In genomic region chr9:125240649-125240999, GRCh38 we compare ENCODE assay signal across 8 cellular contexts. TPM values are rescaled to one million over a fixed set of nuclear protein-coding genes. Genes with fewer than 3 reads are reported as not detected.
DNase-seq lines count a peak whose midpoint lies in the region; ATAC-seq and TF ChIP-seq lines count a peak whose summit lies in the region.

No MANE protein-coding gene starts in this region.

- TF ChIP-seq POLR2A in testis (IDR thresholded peaks at IDR 0.05) = no peak

- intact Hi-C loops in mucosa of descending colon (cut with DNase I, micrococcal nuclease) = no loop called here
- intact Hi-C loops in testis (cut with DNase I; ENCODE audit: low total_unique reads) = loop anchor here (10.0 kb wide), 1 partner anchor 376 kb away; the partner anchor contains the start of genes ARPC5L and RPL35

- H3K9ac ChIP-seq in duodenal mucosa (ENCODE audit: low read depth in 1 of 2, low read length in 2 of 2) = peak overlapping the region; percentile 93 to 98

- WGBS in testis, 2 donors = 0 to 1% methylated on average over 20 to 33 of the region's 33 CpGs

- H3K27me3 ChIP-seq in duodenal mucosa (ENCODE audit: control insufficient read depth in 1 of 2, insufficient read depth in 2 of 2, low read length in 2 of 2) (no peaks in the 10 kb centered on the region), testis (no peaks in the 10 kb centered on the region)

- ATAC-seq in HG02840 (IDR thresholded peaks at IDR 0.05; ENCODE audit: low FRiP score, unreplicated experiment) (peak; percentile 11), SK-N-SH treated with all-trans-retinoic acid at 6 μM for 48 hours (peak; percentile 5), mucosa of descending colon (peak; percentile 27), GM21786 (IDR thresholded peaks at IDR 0.05; ENCODE audit: unreplicated experiment) (no peak)

- H3K36me3 ChIP-seq in duodenal mucosa (ENCODE audit: control insufficient read depth in 1 of 2, insufficient read depth in 2 of 2, low read length in 2 of 2) (peaks cover 26 to 37% of the 10 kb centered on the region in 2 donors), mucosa of descending colon (ENCODE audit: low read depth) (peaks cover 12% of the 10 kb centered on the region), testis (ENCODE audit: low read depth, missing control alignments) (peaks cover 3% of the 10 kb centered on the region)

- H3K27ac ChIP-seq in duodenal mucosa (ENCODE audit: low read depth, low read length) = peak overlapping the region; percentile 95
- peak overlapping the region; percentile 60 to 87 for H3K27ac ChIP-seq in testis

- peak; percentile 30 for DNase-seq in NCI-H510A (lab: John Stamatoyannopoulos, UW)
- no peak for DNase-seq in NCI-H510A treated with DMSO at 0.1 percent for 48 hours (lab: John Stamatoyannopoulos, UW)
- no peak for DNase-seq in mucosa of descending colon
- DNase-seq in testis = peak; percentile 46

- H3K4me3 ChIP-seq in duodenal mucosa (ENCODE audit: low read depth in 1 of 2, low read length in 2 of 2) (peak overlapping the region; percentile 97 to 99), mucosa of descending colon (peak overlapping the region; percentile 85), testis (peak overlapping the region; percentile 80 to 82)

- H3K4me1 ChIP-seq in duodenal mucosa (ENCODE audit: control insufficient read depth in 1 of 2, insufficient read depth in 2 of 2, low read length in 2 of 2) (peaks cover 41 to 46% of the 10 kb centered on the region in 2 donors), mucosa of descending colon (ENCODE audit: low read depth) (peaks cover 35% of the 10 kb centered on the region), testis (peaks cover 34% of the 10 kb centered on the region)

- no peaks in the 10 kb centered on the region for H3K9me3 ChIP-seq in duodenal mucosa (ENCODE audit: control insufficient read depth in 1 of 2, low read length in 2 of 2)
- H3K9me3 ChIP-seq in mucosa of descending colon = no peaks in the 10 kb centered on the region
- no peaks in the 10 kb centered on the region for H3K9me3 ChIP-seq in testis

- TF ChIP-seq CTCF in mucosa of descending colon (IDR thresholded peaks at IDR 0.05) (no peak), testis (IDR thresholded peaks at IDR 0.05) (no peak)

TF ChIP-seq in SK-N-SH treated with all-trans-retinoic acid at 6 μM for 48 hours, 23 proteins besides CTCF, POLR2A, EP300 and RAD21:
- TF ChIP-seq ZC3H10 (CRISPR knock-in tag; IDR thresholded peaks at IDR 0.05) (no peak), BACH2 (CRISPR knock-in tag; IDR thresholded peaks at IDR 0.05; ENCODE audit: borderline replicate concordance) (no peak), PATZ1 (CRISPR knock-in tag; IDR thresholded peaks at IDR 0.05; ENCODE audit: borderline replicate concordance) (no peak), TCF4 (CRISPR knock-in tag; IDR thresholded peaks at IDR 0.05; ENCODE audit: borderline replicate concordance) (no peak), OSR1 (CRISPR knock-in tag; IDR thresholded peaks at IDR 0.05) (no peak), ESRRG (CRISPR knock-in tag; IDR thresholded peaks at IDR 0.05) (no peak), ZFP3 (CRISPR knock-in tag; IDR thresholded peaks at IDR 0.05) (no peak), CSDC2 (CRISPR knock-in tag; IDR thresholded peaks at IDR 0.05) (no peak)
TF ChIP-seq in SK-N-SH treated with all-trans-retinoic acid at 6 μM for 48 hours: peak in this region for 0.

RNA-seq across cellular contexts. Expression of gene HSPA5, which starts 0.5 kb away (rescaled TPM):
- total RNA-seq in mucosa of descending colon (100 to 1,000 TPM; 119 to 194 (median 150) TPM), testis (100 to 1,000 TPM; 183 to 190 TPM)
- 331 TPM for polyA plus RNA-seq in testis (ENCODE audit: insufficient read depth, low read depth, low replicate concordance)

RNA-seq across cellular contexts. Expression of gene GAPVD1, which starts 21.0 kb away (rescaled TPM):
- total RNA-seq in mucosa of descending colon = 10 to 100 TPM; 40.8 to 55.1 (median 41.4) TPM
- total RNA-seq in testis = 10 to 100 TPM; 76.9 to 82.3 TPM
- polyA plus RNA-seq in testis (ENCODE audit: insufficient read depth, low read depth, low replicate concordance) = 80.0 TPM

RNA-seq across cellular contexts. Expression of gene RABEPK, which starts 40.3 kb away (rescaled TPM):
- total RNA-seq in mucosa of descending colon (10 to 100 TPM; 11.6 to 12.9 (median 12.1) TPM), testis (10 to 100 TPM; 18.5 to 20.2 TPM)
- 30.1 TPM for polyA plus RNA-seq in testis (ENCODE audit: insufficient read depth, low read depth, low replicate concordance)

RNA-seq across cellular contexts. Expression of gene PPP6C, which starts 51.0 kb away (rescaled TPM):
- 10 to 100 TPM; 41.8 to 47.6 (median 45.4) TPM for total RNA-seq in mucosa of descending colon
- 10 to 100 TPM; 38.9 to 40.5 TPM for total RNA-seq in testis
- 57.5 TPM for polyA plus RNA-seq in testis (ENCODE audit: insufficient read depth, low read depth, low replicate concordance)

Comparison
In these comparisons a context has a peak if more than half of its experiments do, and no peak if none do; other contexts are left out.
1. DNase-seq: peak in NCI-H510A (single experiment) and testis (single experiment); none in NCI-H510A treated with DMSO at 0.1 percent for 48 hours (single experiment) and mucosa of descending colon (0 of 3).
2. Peak in every context shown above with its lines, with median percentiles within 50 percentile points of each other: H3K4me3 ChIP-seq.